8 cellular contexts compared by ENCODE assay signal in the genomic region with DNA sequence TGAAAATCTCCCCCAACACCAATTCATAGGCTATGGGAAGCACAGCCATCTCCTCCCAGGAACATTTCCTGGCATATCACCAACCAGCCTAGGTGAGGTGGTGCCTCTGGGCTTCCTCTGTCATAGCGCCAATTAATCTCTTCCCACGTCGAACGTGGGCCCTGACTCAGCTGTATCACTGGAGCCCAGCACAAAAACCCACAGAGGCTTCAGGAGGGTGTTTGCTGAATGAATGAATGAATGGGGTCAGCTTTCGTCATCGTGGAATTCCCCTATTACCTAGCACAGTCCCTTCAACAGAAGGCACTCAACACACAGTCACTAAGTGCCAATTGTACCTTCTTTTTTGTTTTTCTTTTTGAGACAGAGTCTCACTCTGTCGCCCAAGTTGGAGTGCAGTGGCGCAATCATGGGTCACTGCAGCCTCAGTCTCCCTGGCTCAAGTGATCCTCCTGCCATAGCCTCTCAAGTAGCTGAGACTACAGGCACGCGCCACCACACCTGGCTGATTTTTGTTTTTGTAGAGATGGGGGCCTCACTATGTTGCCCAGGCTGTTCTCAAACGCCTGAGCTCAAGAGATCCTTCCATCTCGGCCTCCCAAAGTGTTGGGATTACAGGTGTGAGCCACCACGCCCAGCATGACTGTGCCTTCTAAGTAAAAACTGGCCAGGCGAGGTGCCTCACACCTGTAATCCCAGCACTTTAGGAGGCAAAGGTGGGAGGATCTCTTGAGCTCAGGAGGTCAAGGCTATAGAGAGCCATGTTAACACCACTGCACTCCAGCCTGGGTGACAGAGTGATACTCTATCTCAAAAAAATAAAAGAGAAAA. TPM values are rescaled to one million over a fixed set of nuclear protein-coding genes. Genes with fewer than 3 reads are reported as not detected.
DNase-seq lines count a peak whose midpoint lies in the region; ATAC-seq and TF ChIP-seq lines count a peak whose summit lies in the region.

No MANE protein-coding gene starts in this region.

- H3K27me3 ChIP-seq in osteoblast (ENCODE audit: insufficient read depth, low read length), result no peaks in the 10 kb centered on the region

- CTCF ChIA-PET in RWPE1 (lab: Yijun Ruan, JAX), result no interaction called here

- H2AFZ ChIP-seq in osteoblast (ENCODE audit: low read length), result no peak overlapping the region

- H3K4me3 Mint-ChIP-seq in CD14-positive monocyte, result peak overlapping the region in 1 of 2 donors; percentile 39
- peak overlapping the region; percentile 79 for H3K4me3 Mint-ChIP-seq in activated naive CD8-positive, alpha-beta T cell

- intact Hi-C loops in CD14-positive monocyte (cut with micrococcal nuclease), result no loop called here

- H3K9me3 Mint-ChIP-seq in CD14-positive monocyte, result no peaks in the 10 kb centered on the region
- no peaks in the 10 kb centered on the region for H3K9me3 Mint-ChIP-seq in activated naive CD8-positive, alpha-beta T cell (ENCODE audit: low read depth)

- H3K4me1 Mint-ChIP-seq in CD14-positive monocyte, result peaks cover 38% of the 10 kb centered on the region
- H3K4me1 Mint-ChIP-seq in activated naive CD8-positive, alpha-beta T cell (ENCODE audit: low read depth), result peaks cover 35% of the 10 kb centered on the region

- TF ChIP-seq CTCF in CD14-positive monocyte (IDR thresholded peaks at IDR 0.05) (no peak), RWPE1 (conservative IDR thresholded peaks at IDR 0.05; ENCODE audit: low read depth) (no peak), osteoblast (IDR thresholded peaks at IDR 0.05; ENCODE audit: extremely low read depth, low read depth, low read length) (no peak)

- peaks cover 1 to 6% (median 3%) of the 10 kb centered on the region in 3 donors for H3K27me3 Mint-ChIP-seq in CD14-positive monocyte (ENCODE audit: low read depth in 3 of 3)
- no peaks in the 10 kb centered on the region for H3K27me3 Mint-ChIP-seq in activated naive CD8-positive, alpha-beta T cell

- H3K9me3 ChIP-seq in osteoblast (ENCODE audit: low read depth, low read length), result no peaks in the 10 kb centered on the region

- POLR2A ChIA-PET in RWPE1 (lab: Yijun Ruan, JAX; ENCODE audit: low non-redundant PET), result interaction anchor here (0.6 kb wide), 2 partner anchors 122 to 431 kb away, joined by 3 read pairs; no protein-coding TSS in a partner anchor

- H3K4me1 ChIP-seq in osteoblast (ENCODE audit: insufficient read depth, low read length), result peaks cover 18% of the 10 kb centered on the region

- H3K27ac ChIP-seq in RWPE1 (peak overlapping the region; percentile 95), osteoblast (ENCODE audit: low read depth, low read length) (peak overlapping the region; percentile 68)

- peak overlapping the region; percentile 94 to 97 (median 95) for H3K27ac Mint-ChIP-seq in CD14-positive monocyte
- H3K27ac Mint-ChIP-seq in activated naive CD8-positive, alpha-beta T cell, result peak overlapping the region; percentile 95

- H3K4me2 ChIP-seq in osteoblast (ENCODE audit: insufficient read depth, low read length), result no peak overlapping the region

- H3K4me3 ChIP-seq in osteoblast (ENCODE audit: insufficient read depth, low read length), result no peak overlapping the region

- no peaks in the 10 kb centered on the region for H4K20me1 ChIP-seq in osteoblast (ENCODE audit: insufficient read depth, low read length)

- H3K79me2 ChIP-seq in osteoblast (ENCODE audit: insufficient read depth, low read length), result no peaks in the 10 kb centered on the region

- no peaks in the 10 kb centered on the region for H3K36me3 Mint-ChIP-seq in CD14-positive monocyte
- peaks cover 3% of the 10 kb centered on the region for H3K36me3 Mint-ChIP-seq in activated naive CD8-positive, alpha-beta T cell

- DNase-seq in CD14-positive monocyte (ENCODE audit: low spot score) (no peak), RWPE1 (ENCODE audit: low spot score) (peak; percentile 25), osteoblast (ENCODE audit: insufficient read length, low spot score, missing footprints) (no peak), cerebellum (ENCODE audit: low spot score) (no peak), EL (no peak), NCI-H748 (lab: John Stamatoyannopoulos, UW; ENCODE audit: unreplicated experiment) (no peak)

- no peak for ATAC-seq in GM18502 (IDR thresholded peaks at IDR 0.05; ENCODE audit: poor library complexity, unreplicated experiment)

- no peaks in the 10 kb centered on the region for H3K36me3 ChIP-seq in osteoblast (ENCODE audit: insufficient read depth, low read length)

RNA-seq across cellular contexts. Expression of gene ZNF688, which starts 4.1 kb away (rescaled TPM):
- polyA plus RNA-seq in CD14-positive monocyte, result 10 to 100 TPM; 18.9 to 24.1 TPM
- total RNA-seq in osteoblast, result 10.9 and 12.3 TPM in 2 replicates
- total RNA-seq in cerebellum, result 8.7 TPM

RNA-seq across cellular contexts. Expression of gene ZNF764, which starts 9.2 kb away (rescaled TPM):
- polyA plus RNA-seq in CD14-positive monocyte, result 1 to 10 TPM in 1 of 2 donors, under 1 TPM in 1; 0.94 to 1.0 TPM
- total RNA-seq in osteoblast (5.3 and 7.6 TPM in 2 replicates), cerebellum (10.1 TPM)

RNA-seq across cellular contexts. Expression of gene ZNF785, which starts 18.1 kb away (rescaled TPM):
- polyA plus RNA-seq in CD14-positive monocyte, result 1 to 10 TPM in 1 of 2 donors, under 1 TPM in 1; 0.67 to 1.1 TPM
- total RNA-seq in osteoblast, result 13.4 and 13.6 TPM in 2 replicates
- 23.8 TPM for total RNA-seq in cerebellum

RNA-seq across cellular contexts. Expression of gene ZNF747, which starts 32.7 kb away (rescaled TPM):
- 1 to 10 TPM; 4.1 to 6.6 TPM for polyA plus RNA-seq in CD14-positive monocyte
- total RNA-seq in osteoblast (16.6 and 17.1 TPM in 2 replicates), cerebellum (9.9 TPM)

RNA-seq across cellular contexts. Expression of gene ZNF768, which starts 41.0 kb away (rescaled TPM):
- 1 to 10 TPM; 2.8 to 3.0 TPM for polyA plus RNA-seq in CD14-positive monocyte
- total RNA-seq in osteoblast (22.7 and 25.0 TPM in 2 replicates), cerebellum (16.7 TPM)
